11 cellular contexts compared by ENCODE assay signal in genomic region chr2:72931280-72931910, GRCh38. TPM values are rescaled to one million over a fixed set of nuclear protein-coding genes. Genes with fewer than 3 reads are reported as not detected.
DNase-seq lines count a peak whose midpoint lies in the region; ATAC-seq, FAIRE-seq and TF ChIP-seq lines count a peak whose summit lies in the region.
"Had no signal": no experiment of that assay in that cellular context is flagged by ENCODE, and none has a peak within 500 bp of the region (broad histone marks: within the 10 kb centered on the region; RNA-seq: fewer than 3 reads in every experiment).

No MANE protein-coding gene starts in this region.

- no peak overlapping the region for H3K4me3 ChIP-seq in kidney (ENCODE audit: low read length in 2 of 2)

- in situ Hi-C loops in ACHN (cut with HindIII; ENCODE audit: low pct_ligation_motif_present, low pct_unique_long_range_greater_than_20kb, low sequenced_read_pairs): no loop called here

- FAIRE-seq in kidney (lab: Jason Lieb, UNC): no peak

- TF ChIP-seq CTCF in RWPE1 (conservative IDR thresholded peaks at IDR 0.05; ENCODE audit: low read depth): no peak
- no peak for TF ChIP-seq CTCF in kidney (IDR thresholded peaks at IDR 0.05; ENCODE audit: borderline replicate concordance, extremely low read depth, insufficient read depth)

- intact Hi-C loops in kidney (cut with DNase I): no loop called here

- peaks cover 0 to 3% of the 10 kb centered on the region in 2 donors for H3K36me3 ChIP-seq in kidney (ENCODE audit: control insufficient read depth in 1 of 2, insufficient read depth in 2 of 2, low read length in 2 of 2)

- peaks cover 7 to 29% of the 10 kb centered on the region in 2 donors for H3K4me1 ChIP-seq in kidney (ENCODE audit: control insufficient read depth in 1 of 2, insufficient read depth in 1 of 2, low read depth in 1 of 2, low read length in 2 of 2)

- DNase-seq in ACHN: peak; percentile 67
- peak; percentile 61 for DNase-seq in CD1c-positive myeloid dendritic cell (ENCODE audit: extremely low spot score)
- peak; percentile 94 for DNase-seq in RWPE1 (ENCODE audit: low spot score)
- DNase-seq in kidney: peak; percentile 53
- DNase-seq in SW480 (ENCODE audit: low spot score): no peak
- DNase-seq in NCI-H2227 (lab: John Stamatoyannopoulos, UW; ENCODE audit: unreplicated experiment): no peak
- DNase-seq: caudate nucleus, COR-L47 had no signal

- H3K27ac ChIP-seq in RWPE1 (no peak overlapping the region), kidney (ENCODE audit: low read depth in 2 of 2, low read length in 2 of 2) (peak overlapping the region; percentile 54 to 80)
- H3K27ac ChIP-seq: epithelial cell of prostate had no signal

- no peak overlapping the region for H3K9ac ChIP-seq in kidney (ENCODE audit: low read length in 2 of 2)

- CTCF ChIA-PET in RWPE1 (lab: Yijun Ruan, JAX): interaction anchor here (1.4 kb wide), 1 partner anchor 38 kb away, joined by 3 read pairs; no protein-coding TSS in a partner anchor

- ATAC-seq in GM19324 (IDR thresholded peaks at IDR 0.05; ENCODE audit: low FRiP score, unreplicated experiment) (no peak), HG03439 (IDR thresholded peaks at IDR 0.05; ENCODE audit: unreplicated experiment) (no peak)

- H3K9me3 ChIP-seq in kidney (ENCODE audit: control insufficient read depth in 1 of 2, low read length in 2 of 2): no peaks in the 10 kb centered on the region

- POLR2A ChIA-PET in RWPE1 (lab: Yijun Ruan, JAX; ENCODE audit: low non-redundant PET): no interaction called here

RNA-seq across cellular contexts. Expression of gene EMX1, which starts 14.1 kb away (rescaled TPM):
- total RNA-seq in kidney: 19.6 TPM
- polyA plus RNA-seq in kidney (ENCODE audit: insufficient read depth, low read depth, low replicate concordance): 132 TPM

RNA-seq across cellular contexts. Expression of gene SPR, which starts 44.2 kb away (rescaled TPM):
- total RNA-seq in kidney: 29.9 TPM
- polyA plus RNA-seq in kidney (ENCODE audit: insufficient read depth, low read depth, low replicate concordance): 102 TPM

Comparison
In these comparisons a context has a peak if more than half of its experiments do, and no peak if none do; other contexts are left out.
1. DNase-seq: peak in ACHN (single experiment), CD1c-positive myeloid dendritic cell (single experiment), RWPE1 (single experiment) and kidney (single experiment); none in SW480 (single experiment) and NCI-H2227 (single experiment).